ENCODE assay signal across 1 cellular context in genomic region chr4:98804403-98804802, GRCh38.
TF ChIP-seq lines count a peak whose summit lies in the region.

No MANE protein-coding gene starts in this region.

TF ChIP-seq in K562, 482 proteins besides CTCF, POLR2A, EP300 and RAD21 (continued from another document):
- TF ChIP-seq ZNF592 (IDR thresholded peaks at IDR 0.05): no peak
- TF ChIP-seq MEF2A (IDR thresholded peaks at IDR 0.05; ENCODE audit: control insufficient read depth, low read depth, low read length): no peak
